In genomic region chr5:29587806-29588205, GRCh38 we compare ENCODE assay signal across 28 cellular contexts.
"Had no signal": no experiment of that assay in that cellular context is flagged by ENCODE, and none has a peak within 500 bp of the region (broad histone marks: within the 10 kb centered on the region; RNA-seq: fewer than 3 reads in every experiment).

No MANE protein-coding gene starts in this region.

- ATAC-seq: effector memory CD8-positive, alpha-beta T cell; esophagus mucosa; foreskin keratinocyte; gastrocnemius medialis; gastroesophageal sphincter; heart left ventricle; heart right ventricle had no signal

- H3K4me1 ChIP-seq: colonic mucosa, esophagus muscularis mucosa, esophagus squamous epithelium, foreskin keratinocyte, gastrocnemius medialis, gastroesophageal sphincter, heart left ventricle, heart right ventricle had no signal

- H3K27me3 ChIP-seq: colonic mucosa, dorsolateral prefrontal cortex, esophagus muscularis mucosa, esophagus squamous epithelium, foreskin keratinocyte, gastrocnemius medialis, gastroesophageal sphincter, heart left ventricle, heart right ventricle, hepatocyte had no signal

- H3K36me3 ChIP-seq: colonic mucosa, esophagus muscularis mucosa, esophagus squamous epithelium, gastrocnemius medialis, gastroesophageal sphincter, heart left ventricle, heart right ventricle had no signal

- FAIRE-seq: endometrium, endothelial cell of umbilical vein, frontal cortex had no signal

- H3K4me3 ChIP-seq: colonic mucosa, coronary artery, dorsolateral prefrontal cortex, esophagus muscularis mucosa, esophagus squamous epithelium, gastrocnemius medialis, gastroesophageal sphincter, heart left ventricle, heart right ventricle, hepatocyte had no signal

- H3K27ac ChIP-seq: colonic mucosa, coronary artery, dorsolateral prefrontal cortex, epithelial cell of prostate, esophagus muscularis mucosa, esophagus squamous epithelium, foreskin keratinocyte, gastrocnemius medialis, gastroesophageal sphincter, heart left ventricle, heart right ventricle, hepatocyte had no signal

- H3K9me3 ChIP-seq: colonic mucosa, esophagus muscularis mucosa, gastrocnemius medialis had no signal

- H3K79me2 ChIP-seq: hepatocyte had no signal

- H2AFZ ChIP-seq: hepatocyte had no signal

- H3K4me2 ChIP-seq: hepatocyte had no signal

- DNase-seq: colonic mucosa; cortex of kidney; dermis blood vessel endothelial cell; dorsolateral prefrontal cortex; effector CD4-positive, alpha-beta T cell; effector CD8-positive, alpha-beta T cell; effector memory CD4-positive, alpha-beta T cell; effector memory CD8-positive, alpha-beta T cell; endodermal cell; erythroblast; esophagus squamous epithelium; foreskin fibroblast; foreskin keratinocyte; foreskin melanocyte; gastrocnemius medialis; glutamatergic neuron; head of caudate nucleus; heart left ventricle; heart right ventricle had no signal
